In genomic region chr11:48024635-48025071, GRCh38 we compare ENCODE assay signal across 14 cellular contexts. TPM values are rescaled to one million over a fixed set of nuclear protein-coding genes. Genes with fewer than 3 reads are reported as not detected.
DNase-seq lines count a peak whose midpoint lies in the region; ATAC-seq and TF ChIP-seq lines count a peak whose summit lies in the region.
"Had no signal": no experiment of that assay in that cellular context is flagged by ENCODE, and none has a peak within 500 bp of the region (broad histone marks: within the 10 kb centered on the region; RNA-seq: fewer than 3 reads in every experiment).

No MANE protein-coding gene starts in this region.

- H3K27ac ChIP-seq in C4-2B: peak overlapping the region; percentile 9
- H3K27ac ChIP-seq in lower lobe of right lung: no peak overlapping the region
- H3K27ac ChIP-seq: right atrium auricular region had no signal

- H3K4me1 ChIP-seq in lower lobe of right lung: peaks cover 29% of the 10 kb centered on the region
- H3K4me1 ChIP-seq: BE2C had no signal

- H3K9me3 Mint-ChIP-seq in mesothelial cell of epicardium: no peaks in the 10 kb centered on the region

- H3K4me3 Mint-ChIP-seq in mesothelial cell of epicardium: no peak overlapping the region

- no peak overlapping the region for H3K4me3 ChIP-seq in lower lobe of right lung
- H3K4me3 ChIP-seq: K562, right atrium auricular region, upper lobe of left lung had no signal

- H3K27me3 ChIP-seq in lower lobe of right lung (ENCODE audit: low read depth): no peaks in the 10 kb centered on the region
- H3K27me3 ChIP-seq: BE2C, right atrium auricular region, upper lobe of left lung had no signal

- H3K36me3 ChIP-seq in lower lobe of right lung: no peaks in the 10 kb centered on the region
- H3K36me3 ChIP-seq: BE2C, right atrium auricular region, upper lobe of left lung had no signal

- TF ChIP-seq CTCF in C4-2B (conservative IDR thresholded peaks at IDR 0.05) (no peak), mesothelial cell of epicardium (IDR thresholded peaks at IDR 0.05; ENCODE audit: unreplicated experiment) (no peak), lower lobe of right lung (IDR thresholded peaks at IDR 0.05) (no peak)

- no peak for ATAC-seq in lower lobe of right lung
- ATAC-seq: K562 had no signal

- peaks cover 37% of the 10 kb centered on the region for H3K4me1 Mint-ChIP-seq in mesothelial cell of epicardium

- no peaks in the 10 kb centered on the region for H3K9me3 ChIP-seq in lower lobe of right lung
- H3K9me3 ChIP-seq: BE2C, right atrium auricular region, upper lobe of left lung had no signal

- intact Hi-C loops in lower lobe of right lung (cut with DNase I): no loop called here

- DNase-seq in NCI-H1694 treated with DMSO at 0.1 percent for 48 hours (lab: John Stamatoyannopoulos, UW) (peak; percentile 98), RPMI7951 (ENCODE audit: low read depth) (peak; percentile 37), mesothelial cell of epicardium (ENCODE audit: low spot score in 2 of 2, unreplicated experiment in 2 of 2) (no peak), lower lobe of right lung (no peak), COLO668 (lab: John Stamatoyannopoulos, UW; ENCODE audit: unreplicated experiment) (no peak), NCI-H748 treated with DMSO at 0.1 percent for 48 hours (lab: John Stamatoyannopoulos, UW) (no peak), GM19238 (ENCODE audit: insufficient read length, low spot score) (no peak)
- DNase-seq: BE2C; effector CD8-positive, alpha-beta T cell; hippocampal formation; upper lobe of left lung had no signal

- no peaks in the 10 kb centered on the region for H3K36me3 Mint-ChIP-seq in mesothelial cell of epicardium

- H3K27me3 Mint-ChIP-seq in mesothelial cell of epicardium (ENCODE audit: low read depth): no peaks in the 10 kb centered on the region

- H3K27ac Mint-ChIP-seq in mesothelial cell of epicardium: peak overlapping the region; percentile 85

RNA-seq across cellular contexts. Expression of gene PTPRJ, which starts 44.3 kb away (rescaled TPM):
- 13.6 and 14.2 TPM in 2 replicates for total RNA-seq in RPMI7951 (2014; rRNA removed; shearing (Covaris generic))
- 26.2 to 31.0 TPM (median 26.5 TPM) in 3 replicates for total RNA-seq in mesothelial cell of epicardium
- 40.0 TPM for total RNA-seq in lower lobe of right lung

Comparison
In these comparisons a context has a peak if more than half of its experiments do, and no peak if none do; other contexts are left out.
1. DNase-seq: peak in NCI-H1694 treated with DMSO at 0.1 percent for 48 hours (single experiment) and RPMI7951 (single experiment); none in mesothelial cell of epicardium (0 of 2), lower lobe of right lung (single experiment), COLO668 (single experiment), NCI-H748 treated with DMSO at 0.1 percent for 48 hours (single experiment) and GM19238 (single experiment).